2 cellular contexts compared by ENCODE assay signal in the genomic region with DNA sequence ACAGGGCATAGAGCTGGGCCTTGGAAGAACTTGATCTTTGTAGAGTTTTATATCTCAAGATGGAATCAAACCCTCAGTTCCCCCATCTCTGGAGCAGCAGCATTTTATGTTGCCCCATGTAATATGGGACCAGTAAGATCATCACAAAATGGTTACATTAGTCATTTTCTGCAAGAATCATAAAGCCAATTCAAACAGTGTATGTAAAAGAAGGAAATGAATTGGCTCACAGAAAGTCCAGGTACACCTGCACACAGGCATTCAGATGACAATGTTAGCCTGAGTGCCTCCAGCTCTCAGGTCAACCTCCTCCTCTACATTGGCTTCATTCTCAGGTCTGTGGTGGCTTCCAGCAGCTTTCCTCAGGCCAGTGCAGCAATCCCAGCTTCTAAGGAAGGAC.
TF ChIP-seq lines count a peak whose summit lies in the region.

No MANE protein-coding gene starts in this region.

TF ChIP-seq in liver, 16 proteins besides CTCF, POLR2A, EP300 and RAD21:
- no peak for TF ChIP-seq YY1 (IDR thresholded peaks at IDR 0.05)
- TF ChIP-seq TAF1 (conservative IDR thresholded peaks at IDR 0.05), result no peak
- no peak for TF ChIP-seq JUND (IDR thresholded peaks at IDR 0.05)
- no peak for TF ChIP-seq GABPA (IDR thresholded peaks at IDR 0.05 in 1 of 2, conservative IDR thresholded peaks at IDR 0.05 in 1 of 2)
- TF ChIP-seq, protein P1, sequence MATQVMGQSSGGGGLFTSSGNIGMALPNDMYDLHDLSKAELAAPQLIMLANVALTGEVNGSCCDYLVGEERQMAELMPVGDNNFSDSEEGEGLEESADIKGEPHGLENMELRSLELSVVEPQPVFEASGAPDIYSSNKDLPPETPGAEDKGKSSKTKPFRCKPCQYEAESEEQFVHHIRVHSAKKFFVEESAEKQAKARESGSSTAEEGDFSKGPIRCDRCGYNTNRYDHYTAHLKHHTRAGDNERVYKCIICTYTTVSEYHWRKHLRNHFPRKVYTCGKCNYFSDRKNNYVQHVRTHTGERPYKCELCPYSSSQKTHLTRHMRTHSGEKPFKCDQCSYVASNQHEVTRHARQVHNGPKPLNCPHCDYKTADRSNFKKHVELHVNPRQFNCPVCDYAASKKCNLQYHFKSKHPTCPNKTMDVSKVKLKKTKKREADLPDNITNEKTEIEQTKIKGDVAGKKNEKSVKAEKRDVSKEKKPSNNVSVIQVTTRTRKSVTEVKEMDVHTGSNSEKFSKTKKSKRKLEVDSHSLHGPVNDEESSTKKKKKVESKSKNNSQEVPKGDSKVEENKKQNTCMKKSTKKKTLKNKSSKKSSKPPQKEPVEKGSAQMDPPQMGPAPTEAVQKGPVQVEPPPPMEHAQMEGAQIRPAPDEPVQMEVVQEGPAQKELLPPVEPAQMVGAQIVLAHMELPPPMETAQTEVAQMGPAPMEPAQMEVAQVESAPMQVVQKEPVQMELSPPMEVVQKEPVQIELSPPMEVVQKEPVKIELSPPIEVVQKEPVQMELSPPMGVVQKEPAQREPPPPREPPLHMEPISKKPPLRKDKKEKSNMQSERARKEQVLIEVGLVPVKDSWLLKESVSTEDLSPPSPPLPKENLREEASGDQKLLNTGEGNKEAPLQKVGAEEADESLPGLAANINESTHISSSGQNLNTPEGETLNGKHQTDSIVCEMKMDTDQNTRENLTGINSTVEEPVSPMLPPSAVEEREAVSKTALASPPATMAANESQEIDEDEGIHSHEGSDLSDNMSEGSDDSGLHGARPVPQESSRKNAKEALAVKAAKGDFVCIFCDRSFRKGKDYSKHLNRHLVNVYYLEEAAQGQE (IDR thresholded peaks at IDR 0.05), result no peak
- TF ChIP-seq HNF4A (conservative IDR thresholded peaks at IDR 0.05), result no peak
- no peak for TF ChIP-seq NR2F2 (IDR thresholded peaks at IDR 0.05)
- TF ChIP-seq, protein P2, sequence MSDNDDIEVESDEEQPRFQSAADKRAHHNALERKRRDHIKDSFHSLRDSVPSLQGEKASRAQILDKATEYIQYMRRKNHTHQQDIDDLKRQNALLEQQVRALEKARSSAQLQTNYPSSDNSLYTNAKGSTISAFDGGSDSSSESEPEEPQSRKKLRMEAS (IDR thresholded peaks at IDR 0.05), result no peak
- no peak for TF ChIP-seq FOXA2 (IDR thresholded peaks at IDR 0.05)
- TF ChIP-seq FOXA1 (IDR thresholded peaks at IDR 0.05), result no peak
- TF ChIP-seq SP1 (IDR thresholded peaks at IDR 0.05), result no peak

TF ChIP-seq in HepG2, 621 proteins besides CTCF, POLR2A, EP300 and RAD21:
- no peak for TF ChIP-seq CBX5 (CRISPR knock-in tag; IDR thresholded peaks at IDR 0.05; ENCODE audit: borderline replicate concordance)
- no peak for TF ChIP-seq ZNF660 (CRISPR knock-in tag; IDR thresholded peaks at IDR 0.05; ENCODE audit: borderline replicate concordance, low read depth)
- TF ChIP-seq FOXA3 (CRISPR knock-in tag; IDR thresholded peaks at IDR 0.05), result no peak
- TF ChIP-seq SMAD9 (CRISPR knock-in tag; IDR thresholded peaks at IDR 0.05), result no peak
- no peak for TF ChIP-seq SNAPC2 (CRISPR knock-in tag; IDR thresholded peaks at IDR 0.05)
- TF ChIP-seq ZNF577 (CRISPR knock-in tag; IDR thresholded peaks at IDR 0.05; ENCODE audit: borderline replicate concordance, low read depth), result no peak
- no peak for TF ChIP-seq TEAD3 (CRISPR knock-in tag; optimal IDR thresholded peaks at IDR 0.05; ENCODE audit: borderline replicate concordance)
- TF ChIP-seq, protein P3, sequence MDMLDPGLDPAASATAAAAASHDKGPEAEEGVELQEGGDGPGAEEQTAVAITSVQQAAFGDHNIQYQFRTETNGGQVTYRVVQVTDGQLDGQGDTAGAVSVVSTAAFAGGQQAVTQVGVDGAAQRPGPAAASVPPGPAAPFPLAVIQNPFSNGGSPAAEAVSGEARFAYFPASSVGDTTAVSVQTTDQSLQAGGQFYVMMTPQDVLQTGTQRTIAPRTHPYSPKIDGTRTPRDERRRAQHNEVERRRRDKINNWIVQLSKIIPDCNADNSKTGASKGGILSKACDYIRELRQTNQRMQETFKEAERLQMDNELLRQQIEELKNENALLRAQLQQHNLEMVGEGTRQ (IDR thresholded peaks at IDR 0.05; ENCODE audit: low read depth, low read length), result no peak
- TF ChIP-seq, protein P3 (CRISPR knock-in tag; IDR thresholded peaks at IDR 0.05; ENCODE audit: borderline replicate concordance), result no peak
- TF ChIP-seq DPF2 (CRISPR knock-in tag; IDR thresholded peaks at IDR 0.05; ENCODE audit: borderline replicate concordance, low read depth), result no peak
- no peak for TF ChIP-seq BHLHE40 (IDR thresholded peaks at IDR 0.05; ENCODE audit: low read length)
